1 cellular context compared by ENCODE assay signal in the genomic region with DNA sequence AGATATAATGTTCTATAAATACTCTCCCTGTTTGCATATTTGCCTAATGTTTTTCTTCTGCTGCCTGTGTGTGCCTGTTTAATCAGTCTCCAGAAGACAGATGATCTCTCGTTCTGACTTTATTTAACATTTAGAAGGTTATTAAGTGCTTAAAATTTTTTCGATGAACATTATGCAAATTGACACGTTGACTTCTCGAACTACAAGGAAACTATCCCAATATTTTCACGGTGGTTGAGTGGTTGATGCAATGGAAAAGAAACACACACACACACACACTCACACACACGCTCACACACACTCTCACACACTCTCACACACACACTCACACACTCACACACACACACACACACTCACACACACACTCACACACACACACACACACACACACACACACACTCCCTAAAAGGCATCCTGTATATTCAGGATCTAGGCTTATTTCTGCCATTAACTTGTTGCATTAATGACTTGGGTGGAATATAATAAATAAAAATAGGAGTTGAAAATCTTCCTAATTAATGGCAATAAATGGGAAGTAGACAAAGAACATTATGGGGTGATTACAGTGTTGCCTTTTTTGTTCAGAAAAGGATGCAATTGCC.
TF ChIP-seq lines count a peak whose summit lies in the region.

No MANE protein-coding gene starts in this region.

TF ChIP-seq in IMR-90, 13 proteins besides CTCF, POLR2A, EP300 and RAD21 (continued from another document):
- TF ChIP-seq, protein P1, sequence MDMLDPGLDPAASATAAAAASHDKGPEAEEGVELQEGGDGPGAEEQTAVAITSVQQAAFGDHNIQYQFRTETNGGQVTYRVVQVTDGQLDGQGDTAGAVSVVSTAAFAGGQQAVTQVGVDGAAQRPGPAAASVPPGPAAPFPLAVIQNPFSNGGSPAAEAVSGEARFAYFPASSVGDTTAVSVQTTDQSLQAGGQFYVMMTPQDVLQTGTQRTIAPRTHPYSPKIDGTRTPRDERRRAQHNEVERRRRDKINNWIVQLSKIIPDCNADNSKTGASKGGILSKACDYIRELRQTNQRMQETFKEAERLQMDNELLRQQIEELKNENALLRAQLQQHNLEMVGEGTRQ (IDR thresholded peaks at IDR 0.05; ENCODE audit: low read depth, low read length), result no peak
